In the genomic region with DNA sequence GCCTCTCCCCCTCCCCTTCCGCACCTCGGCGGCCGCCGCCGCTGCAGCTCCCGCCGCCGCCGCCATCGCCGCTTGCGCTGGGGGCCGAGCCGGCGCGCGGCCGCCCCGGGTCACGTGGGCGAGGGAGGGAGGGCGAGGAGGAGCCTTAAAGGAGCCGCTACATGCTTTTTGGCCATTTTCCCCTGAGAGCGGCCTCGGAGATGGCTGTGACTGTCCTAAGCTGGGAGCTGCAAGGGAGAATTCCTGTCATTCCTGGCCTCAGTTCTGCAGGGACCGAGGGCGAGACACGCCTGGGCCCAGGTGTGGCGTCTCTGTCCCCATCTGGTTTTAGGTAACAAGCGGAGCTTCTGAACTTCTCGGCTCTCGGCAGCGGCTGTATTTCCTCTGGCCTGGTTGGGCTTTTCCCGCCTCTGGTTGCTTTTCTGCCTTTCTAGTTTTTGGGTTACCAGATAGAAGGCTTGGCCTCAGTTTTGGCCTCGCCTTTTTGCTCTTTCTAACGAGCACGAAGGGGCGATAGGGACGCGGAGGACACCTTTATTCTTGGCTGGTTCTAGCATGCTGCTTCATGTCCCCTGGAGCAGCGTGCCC, we compare ENCODE assay signal across 8 cellular contexts. TPM values are rescaled to one million over a fixed set of nuclear protein-coding genes. Genes with fewer than 3 reads are reported as not detected.
DNase-seq lines count a peak whose midpoint lies in the region; ATAC-seq and TF ChIP-seq lines count a peak whose summit lies in the region.

Gene EHMT2 (minus strand): TSS at position 87 of the 588 bp plus-strand sequence. CDS start 21 bp downstream, at position 66.

- H3K4me1 Mint-ChIP-seq in CD4-positive, alpha-beta T cell (ENCODE audit: low read depth): peaks cover 42% of the 10 kb centered on the region
- peaks cover 22 to 45% (median 34%) of the 10 kb centered on the region in 4 donors for H3K4me1 Mint-ChIP-seq in naive thymus-derived CD8-positive, alpha-beta T cell
- peaks cover 24 to 43% of the 10 kb centered on the region in 2 donors for H3K4me1 Mint-ChIP-seq in stimulated activated naive B cell treated with anti-CD40 and anti-IgM and Interleukin-4, amounts not matched to agents 10 μg/mL and 1 μg/mL and 100 μg/mL, for 72 hours

- H4K20me1 ChIP-seq in Karpas-422 (ENCODE audit: insufficient read depth, low read depth, low read length): no peaks in the 10 kb centered on the region
- no peaks in the 10 kb centered on the region for H4K20me1 ChIP-seq in fibroblast of lung (ENCODE audit: control insufficient read depth, extremely low read depth, insufficient read depth, low read length)

- H3K9me3 ChIP-seq in CD4-positive, alpha-beta T cell (ENCODE audit: control insufficient read depth, low read length): no peaks in the 10 kb centered on the region
- H3K9me3 ChIP-seq in Karpas-422 (ENCODE audit: low read length) (no peaks in the 10 kb centered on the region), fibroblast of lung (ENCODE audit: control insufficient read depth, insufficient read depth, low read depth, low read length) (no peaks in the 10 kb centered on the region)

- peaks cover 47% of the 10 kb centered on the region for H3K36me3 Mint-ChIP-seq in CD4-positive, alpha-beta T cell (ENCODE audit: low read depth)
- peaks cover 0 to 28% (median 4%) of the 10 kb centered on the region in 3 donors for H3K36me3 Mint-ChIP-seq in naive thymus-derived CD8-positive, alpha-beta T cell
- peaks cover 12 to 18% of the 10 kb centered on the region in 2 donors for H3K36me3 Mint-ChIP-seq in stimulated activated naive B cell treated with anti-CD40 and anti-IgM and Interleukin-4, amounts not matched to agents 10 μg/mL and 1 μg/mL and 100 μg/mL, for 72 hours

- POLR2A ChIA-PET in CD4-positive, alpha-beta T cell (lab: Charles Lee): interaction anchor here (0.6 to 2.7 kb wide), 20 partner anchors 33 to 1074 kb away, joined by 3 to 21 read pairs (median 4); partner anchors contain the start of genes ABHD16A, BAG6, DDX39B and DXO
- POLR2A ChIA-PET in naive thymus-derived CD8-positive, alpha-beta T cell (lab: Charles Lee): interaction anchor here (0.5 to 2.8 kb wide), 23 partner anchors 10 to 1891 kb away, joined by 3 to 30 read pairs (median 5); partner anchors contain the start of genes ABHD16A, BAG6, DXO and LEMD2

- H3K4me2 ChIP-seq in Karpas-422 (ENCODE audit: low read depth, low read length, poor library complexity, severe bottlenecking) (peak within 1 kb of the TSS; percentile 89), fibroblast of lung (ENCODE audit: extremely low read depth, insufficient read depth, low read length) (peak within 1 kb of the TSS; percentile 97)

- ATAC-seq in CD4-positive, alpha-beta T cell (ENCODE audit: poor library complexity): peak; percentile 53
- ATAC-seq in GM21381 (IDR thresholded peaks at IDR 0.05; ENCODE audit: unreplicated experiment): peak; percentile 54
- peak; percentile 55 to 59 for ATAC-seq in naive thymus-derived CD8-positive, alpha-beta T cell
- peak; percentile 67 to 70 for ATAC-seq in stimulated activated naive B cell treated with anti-CD40 and anti-IgM and Interleukin-4, amounts not matched to agents 10 μg/mL and 1 μg/mL and 100 μg/mL, for 72 hours (replicated peaks)

- H3K36me3 ChIP-seq in Karpas-422 (ENCODE audit: insufficient read depth, low read length) (peaks cover 11% of the 10 kb centered on the region; the same call in 1 of the 2 replicates), fibroblast of lung (ENCODE audit: control insufficient read depth, insufficient read depth, low read length) (peaks cover 3% of the 10 kb centered on the region)

- intact Hi-C loops in CD4-positive, alpha-beta T cell (cut with DNase I, micrococcal nuclease): loop anchor here (2.0 to 5.0 kb wide), 6 partner anchors 35 to 350 kb away; partner anchors contain the start of genes NELFE (in 2 of the 2), SKIC2 (in 2 of the 2), ATP6V1G2 (in 1 of the 2) and GPSM3 (in 1 of the 2)

- no peak for TF ChIP-seq CTCF in CD4-positive, alpha-beta T cell (IDR thresholded peaks at IDR 0.05)
- TF ChIP-seq CTCF in fibroblast of lung (conservative IDR thresholded peaks at IDR 0.05 in 1 of 2, IDR thresholded peaks at IDR 0.05 in 1 of 2; ENCODE audit: low read depth in 1 of 2, low read length in 2 of 2): no peak

- H3K79me2 ChIP-seq in Karpas-422 (ENCODE audit: low read length) (peaks cover 19% of the 10 kb centered on the region), fibroblast of lung (ENCODE audit: control insufficient read depth, insufficient read depth, low read length) (peaks cover 9% of the 10 kb centered on the region)

- H3K27ac ChIP-seq in CD4-positive, alpha-beta T cell (ENCODE audit: low read depth, low read length): peak within 1 kb of the TSS; percentile 82
- peak within 1 kb of the TSS; percentile 66 for H3K27ac ChIP-seq in Karpas-422 (ENCODE audit: low read length)
- H3K27ac ChIP-seq in fibroblast of lung (ENCODE audit: insufficient read depth, low read length): peak within 1 kb of the TSS; percentile 74

- H3K27me3 Mint-ChIP-seq in CD4-positive, alpha-beta T cell: no peaks in the 10 kb centered on the region
- H3K27me3 Mint-ChIP-seq in naive thymus-derived CD8-positive, alpha-beta T cell: no peaks in the 10 kb centered on the region
- H3K27me3 Mint-ChIP-seq in stimulated activated naive B cell treated with anti-CD40 and anti-IgM and Interleukin-4, amounts not matched to agents 10 μg/mL and 1 μg/mL and 100 μg/mL, for 72 hours: no peaks in the 10 kb centered on the region

- H3K4me3 Mint-ChIP-seq in CD4-positive, alpha-beta T cell: peak within 1 kb of the TSS; percentile 98
- H3K4me3 Mint-ChIP-seq in naive thymus-derived CD8-positive, alpha-beta T cell: peak within 1 kb of the TSS; percentile 91 to 99 (median 97)
- peak within 1 kb of the TSS; percentile 88 to 93 for H3K4me3 Mint-ChIP-seq in stimulated activated naive B cell treated with anti-CD40 and anti-IgM and Interleukin-4, amounts not matched to agents 10 μg/mL and 1 μg/mL and 100 μg/mL, for 72 hours

- H2AFZ ChIP-seq in Karpas-422 (ENCODE audit: low read length): peak within 1 kb of the TSS; percentile 8; the same call in 1 of the 2 replicates
- H2AFZ ChIP-seq in fibroblast of lung (ENCODE audit: low read length): peak within 1 kb of the TSS; percentile 97

- H3K9ac ChIP-seq in Karpas-422 (ENCODE audit: low read length) (peak within 1 kb of the TSS; percentile 91), fibroblast of lung (ENCODE audit: insufficient read depth, low read length) (peak within 1 kb of the TSS; percentile 64)

- no peaks in the 10 kb centered on the region for H3K9me2 ChIP-seq in Karpas-422 (replicated peaks; ENCODE audit: insufficient read depth, low read length)

- H3K27me3 ChIP-seq in CD4-positive, alpha-beta T cell (ENCODE audit: control insufficient read depth, insufficient read depth, low read length): no peaks in the 10 kb centered on the region
- H3K27me3 ChIP-seq in Karpas-422 (ENCODE audit: low read length) (no peaks in the 10 kb centered on the region), fibroblast of lung (ENCODE audit: control insufficient read depth, insufficient read depth, low read length) (no peaks in the 10 kb centered on the region)

- H3K4me3 ChIP-seq in Karpas-422 (ENCODE audit: low read length) (peak within 1 kb of the TSS; percentile 75), fibroblast of lung (replicated peaks in 1 of 4; ENCODE audit: control extremely low read depth in 1 of 4, insufficient read depth in 1 of 4, low read depth in 3 of 4, low read length in 4 of 4) (peak within 1 kb of the TSS; percentile 81 to 97 (median 91))

- peak; percentile 69 to 85 (median 79) for DNase-seq in CD4-positive, alpha-beta T cell
- DNase-seq in Karpas-422 (peak; percentile 95), RPMI8226 (peak; percentile 91), fibroblast of lung (ENCODE audit: low read depth in 2 of 2) (peak; percentile 69 to 72)
- peak; percentile 69 to 80 for DNase-seq in activated T-helper 1 cell treated with anti-CD3 and anti-CD28 coated beads, Interleukin-2, amount 50 U/mL, for 16 hours (ENCODE audit: low read depth in 1 of 2, low spot score in 1 of 2)
- peak; percentile 74 to 89 (median 82) for DNase-seq in naive thymus-derived CD8-positive, alpha-beta T cell
- DNase-seq in stimulated activated naive B cell treated with anti-CD40 and anti-IgM and Interleukin-4, amounts not matched to agents 10 μg/mL and 1 μg/mL and 100 μg/mL, for 72 hours: peak; percentile 82

- H3K9me3 Mint-ChIP-seq in CD4-positive, alpha-beta T cell: no peaks in the 10 kb centered on the region
- H3K9me3 Mint-ChIP-seq in naive thymus-derived CD8-positive, alpha-beta T cell: no peaks in the 10 kb centered on the region
- no peaks in the 10 kb centered on the region for H3K9me3 Mint-ChIP-seq in stimulated activated naive B cell treated with anti-CD40 and anti-IgM and Interleukin-4, amounts not matched to agents 10 μg/mL and 1 μg/mL and 100 μg/mL, for 72 hours

- peaks cover 45% of the 10 kb centered on the region for H3K4me1 ChIP-seq in Karpas-422 (ENCODE audit: low read length)
- H3K4me1 ChIP-seq in fibroblast of lung (ENCODE audit: control insufficient read depth, extremely low read depth, insufficient read depth, low read length): peaks cover 11% of the 10 kb centered on the region

- peak within 1 kb of the TSS; percentile 98 for H3K27ac Mint-ChIP-seq in CD4-positive, alpha-beta T cell
- peak within 1 kb of the TSS; percentile 85 to 98 (median 96) for H3K27ac Mint-ChIP-seq in naive thymus-derived CD8-positive, alpha-beta T cell
- peak within 1 kb of the TSS; percentile 93 for H3K27ac Mint-ChIP-seq in stimulated activated naive B cell treated with anti-CD40 and anti-IgM and Interleukin-4, amounts not matched to agents 10 μg/mL and 1 μg/mL and 100 μg/mL, for 72 hours

- CTCF ChIA-PET in CD4-positive, alpha-beta T cell (lab: Charles Lee): interaction anchor here (0.7 to 1.3 kb wide), 3 partner anchors 55 to 74 kb away, joined by 4 read pairs; partner anchors contain the start of gene DXO

RNA-seq across cellular contexts. Expression of gene EHMT2, which starts in this region (rescaled TPM):
- total RNA-seq in CD4-positive, alpha-beta T cell: 10 to 100 TPM; 36.3 to 36.6 TPM
- total RNA-seq in Karpas-422 (2014; rRNA removed; shearing (Covaris generic); ENCODE audit: low replicate concordance): 40.0 and 79.0 TPM in 2 replicates
- total RNA-seq in fibroblast of lung: 60.1 and 63.7 TPM in 2 replicates
- 22.0 and 37.3 TPM in 2 replicates for polyA plus RNA-seq in fibroblast of lung
- 24.5 and 43.3 TPM in 2 replicates for polyA plus RNA-seq in fibroblast of lung (2012)
- 127 and 144 TPM in 2 replicates for polyA minus RNA-seq in fibroblast of lung (ENCODE audit: low replicate concordance)
- total RNA-seq in naive thymus-derived CD8-positive, alpha-beta T cell: 10 to 100 TPM; 77.1 to 81.8 TPM
- polyA plus RNA-seq in naive thymus-derived CD8-positive, alpha-beta T cell: 10 to 100 TPM; 37.3 to 57.9 (median 43.0) TPM

Comparison
In these comparisons a context has a peak if more than half of its experiments do, and no peak if none do; other contexts are left out.
1. Peak in every context shown above with its lines: DNase-seq, ATAC-seq, H3K4me3 ChIP-seq and H3K27ac ChIP-seq.